Comparison of ENCODE assay signal across 11 cellular contexts in the genomic region with DNA sequence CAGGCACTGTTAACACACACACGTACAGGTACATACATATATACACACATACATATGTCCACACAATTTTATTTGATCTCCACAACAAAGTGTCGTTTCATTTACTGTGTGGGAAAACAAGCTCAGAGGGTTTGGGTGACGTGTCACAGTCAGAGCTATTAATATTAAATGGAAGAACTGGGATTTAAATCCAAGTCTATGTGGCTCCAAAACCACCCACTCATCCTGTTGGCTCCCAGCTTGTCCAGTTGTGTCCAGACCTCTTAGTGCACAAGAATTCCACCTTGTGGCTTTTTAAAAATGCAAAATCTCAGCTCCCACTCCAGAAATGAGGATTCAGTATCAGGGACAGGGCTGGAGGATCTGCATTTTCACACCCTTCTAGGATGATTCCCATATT. TPM values are rescaled to one million over a fixed set of nuclear protein-coding genes. Genes with fewer than 3 reads are reported as not detected.
A peak's percentile ranks its signal among the peaks of the same experiment; 100 is the strongest.
DNase-seq lines count a peak whose midpoint lies in the region; ATAC-seq and TF ChIP-seq lines count a peak whose summit lies in the region.
"Had no signal": no experiment of that assay in that cellular context is flagged by ENCODE, and none has a peak within 500 bp of the region (broad histone marks: within the 10 kb centered on the region; RNA-seq: fewer than 3 reads in every experiment).

No MANE protein-coding gene starts in this region.

- intact Hi-C loops in heart left ventricle (cut with DNase I), result loop anchor here in 1 of 10 donors (5.0 kb wide), 1 partner anchor 135 kb away; no protein-coding TSS in a partner anchor
- intact Hi-C loops in left ventricle myocardium superior (cut with micrococcal nuclease), result no loop called here
- intact Hi-C loops in lower lobe of right lung (cut with DNase I), result no loop called here
- intact Hi-C loops in left lung (cut with DNase I), result no loop called here

- H3K4me1 Mint-ChIP-seq in activated T-helper 17 cell treated with anti-CD3 and anti-CD28 coated beads, Interleukin-2, amount 50 U/mL, for 72 hours, result no peaks in the 10 kb centered on the region

- ATAC-seq in heart left ventricle, result no peak
- ATAC-seq in left ventricle myocardium superior, result no peak
- no peak for ATAC-seq in activated T-helper 17 cell treated with anti-CD3 and anti-CD28 coated beads, Interleukin-2, amount 50 U/mL, for 72 hours (replicated peaks)
- ATAC-seq in lower lobe of right lung, result no peak
- no peak for ATAC-seq in thoracic aorta (ENCODE audit: insufficient number of reproducible peaks, low FRiP score, low read depth)
- no peak for ATAC-seq in left lung

- TF ChIP-seq CTCF in heart left ventricle (IDR thresholded peaks at IDR 0.05) (no peak), lower lobe of right lung (IDR thresholded peaks at IDR 0.05) (no peak), thoracic aorta (IDR thresholded peaks at IDR 0.05) (no peak), left lung (IDR thresholded peaks at IDR 0.05) (no peak)

- 62 to 65% (median 64%) methylated on average over 3 of the region's 3 CpGs for WGBS in heart left ventricle, 4 donors

- peaks cover 5% of the 10 kb centered on the region for H3K27me3 Mint-ChIP-seq in activated T-helper 17 cell treated with anti-CD3 and anti-CD28 coated beads, Interleukin-2, amount 50 U/mL, for 72 hours

- H3K36me3 Mint-ChIP-seq in activated T-helper 17 cell treated with anti-CD3 and anti-CD28 coated beads, Interleukin-2, amount 50 U/mL, for 72 hours (ENCODE audit: low read depth), result no peaks in the 10 kb centered on the region

- peak overlapping the region in 5 of 12 donors; percentile 46 to 92 (median 88) for H3K27ac ChIP-seq in heart left ventricle
- no peak overlapping the region for H3K27ac ChIP-seq in lower lobe of right lung
- H3K27ac ChIP-seq in thoracic aorta, result no peak overlapping the region
- no peak overlapping the region for H3K27ac ChIP-seq in left lung
- H3K27ac ChIP-seq: parathyroid adenoma had no signal

- H3K27me3 ChIP-seq in heart left ventricle, result no peaks in the 10 kb centered on the region
- H3K27me3 ChIP-seq in lower lobe of right lung (ENCODE audit: low read depth), result no peaks in the 10 kb centered on the region
- no peaks in the 10 kb centered on the region for H3K27me3 ChIP-seq in thoracic aorta (replicated peaks; ENCODE audit: insufficient read depth)
- no peaks in the 10 kb centered on the region for H3K27me3 ChIP-seq in left lung

- H3K4me1 ChIP-seq in heart left ventricle (peaks cover 0 to 22% (median 14%) of the 10 kb centered on the region in 12 donors), lower lobe of right lung (peaks cover 14% of the 10 kb centered on the region), thoracic aorta (ENCODE audit: control insufficient read depth in 1 of 2, low read depth in 2 of 2) (peaks cover 3 to 15% of the 10 kb centered on the region in 2 donors), left lung (peaks cover 5 to 23% of the 10 kb centered on the region in 2 donors)
- H3K4me1 ChIP-seq: parathyroid adenoma had no signal

- no peak for TF ChIP-seq POLR2A in heart left ventricle (IDR thresholded peaks at IDR 0.05)

- H3K9me3 ChIP-seq in heart left ventricle, result peaks cover 0 to 4% (median 0%) of the 10 kb centered on the region in 12 donors
- no peaks in the 10 kb centered on the region for H3K9me3 ChIP-seq in lower lobe of right lung
- no peaks in the 10 kb centered on the region for H3K9me3 ChIP-seq in thoracic aorta
- peaks cover 1 to 2% of the 10 kb centered on the region in 2 donors for H3K9me3 ChIP-seq in left lung

- no peaks in the 10 kb centered on the region for H3K9me3 Mint-ChIP-seq in activated T-helper 17 cell treated with anti-CD3 and anti-CD28 coated beads, Interleukin-2, amount 50 U/mL, for 72 hours

- H3K4me3 Mint-ChIP-seq in activated T-helper 17 cell treated with anti-CD3 and anti-CD28 coated beads, Interleukin-2, amount 50 U/mL, for 72 hours, result peak overlapping the region; percentile 96

- H3K27ac Mint-ChIP-seq in activated T-helper 17 cell treated with anti-CD3 and anti-CD28 coated beads, Interleukin-2, amount 50 U/mL, for 72 hours, result no peak overlapping the region

- no peaks in the 10 kb centered on the region for H3K36me3 ChIP-seq in heart left ventricle
- no peaks in the 10 kb centered on the region for H3K36me3 ChIP-seq in lower lobe of right lung
- H3K36me3 ChIP-seq in thoracic aorta, result no peaks in the 10 kb centered on the region
- no peaks in the 10 kb centered on the region for H3K36me3 ChIP-seq in left lung

- H3K4me3 ChIP-seq in heart left ventricle (peak overlapping the region in 11 of 12 donors; percentile 75 to 99 (median 92)), lower lobe of right lung (peak overlapping the region; percentile 82), thoracic aorta (peak overlapping the region; percentile 85), left lung (peak overlapping the region in 1 of 2 donors; percentile 72)

- peak in 1 of 5 donors; percentile 31 for DNase-seq in heart left ventricle
- no peak for DNase-seq in left ventricle myocardium superior
- DNase-seq in lower lobe of right lung, result no peak
- DNase-seq in thoracic aorta (ENCODE audit: low spot score), result no peak
- no peak for DNase-seq in NCI-H446 treated with DMSO at 0.1 percent for 48 hours (lab: John Stamatoyannopoulos, UW)
- DNase-seq in HPDE6-E6E7 (ENCODE audit: extremely low spot score), result no peak
- no peak for DNase-seq in left lung
- DNase-seq: activated CD4-positive, alpha-beta T cell treated with anti-CD3 and anti-CD28 coated beads, Interleukin-2, amount 50 U/mL, for 4 hours; SIG-M5 had no signal

RNA-seq across cellular contexts. Expression of a gene that starts 52.3 kb away (rescaled TPM):
- total RNA-seq in heart left ventricle, result 10 to 100 TPM in 3 of 9 donors, 1 to 10 TPM in 6; 6.4 to 12.3 (median 9.5) TPM
- polyA plus RNA-seq in heart left ventricle, result 1 to 10 TPM; 6.0 to 7.9 TPM
- 8.3 TPM for total RNA-seq in left ventricle myocardium superior
- total RNA-seq in activated T-helper 17 cell treated with anti-CD3 and anti-CD28 coated beads, Interleukin-2, amount 50 U/mL, for 72 hours, result 1 to 10 TPM; 5.8 to 6.2 TPM
- total RNA-seq in lower lobe of right lung, result 11.0 TPM
- 10 to 100 TPM; 24.8 to 25.7 TPM for total RNA-seq in thoracic aorta
- 10 to 100 TPM in 1 of 2 donors, 1 to 10 TPM in 1; 9.2 to 10.3 TPM for total RNA-seq in left lung
